Comparison of ENCODE assay signal across 34 cellular contexts in genomic region chrX:95382799-95383198, GRCh38.
DNase-seq lines count a peak whose midpoint lies in the region; ATAC-seq, FAIRE-seq and TF ChIP-seq lines count a peak whose summit lies in the region.
"Had no signal": no experiment of that assay in that cellular context is flagged by ENCODE, and none has a peak within 500 bp of the region (broad histone marks: within the 10 kb centered on the region; RNA-seq: fewer than 3 reads in every experiment).

No MANE protein-coding gene starts in this region.

- dilution Hi-C loops in keratinocyte (cut with MboI; ENCODE audit: extremely low pct_ligation_motif_present, low sequenced_read_pairs): no loop called here

- intact Hi-C loops in MCF 10A (cut with micrococcal nuclease) (no loop called here), breast epithelium (cut with DNase I; ENCODE audit: low total_unique reads) (no loop called here)

- peaks cover 11% of the 10 kb centered on the region for H3K27me3 Mint-ChIP-seq in MCF 10A (ENCODE audit: insufficient read depth, unreplicated experiment)
- H3K27me3 Mint-ChIP-seq: effector memory CD8-positive, alpha-beta T cell had no signal

- peak overlapping the region; percentile 41 for H3K27ac Mint-ChIP-seq in MCF 10A (ENCODE audit: low read depth, unreplicated experiment)
- H3K27ac Mint-ChIP-seq: CD8-positive, alpha-beta T cell; effector memory CD8-positive, alpha-beta T cell; T-helper 2 cell treated with Interferon-gamma antibody and Interleukin-4, amounts not matched to agents 5 μg/mL and 100 μg/mL, for 36 hours had no signal

- H3K9me1 ChIP-seq in keratinocyte (ENCODE audit: control insufficient read depth, extremely low read depth, insufficient read depth, low read length): no peaks in the 10 kb centered on the region

- no peaks in the 10 kb centered on the region for H4K20me1 ChIP-seq in keratinocyte (ENCODE audit: control insufficient read depth, extremely low read depth, insufficient read depth, low read length)

- H3K4me1 ChIP-seq in breast epithelium: no peaks in the 10 kb centered on the region
- peaks cover 10% of the 10 kb centered on the region for H3K4me1 ChIP-seq in RWPE2 (ENCODE audit: insufficient read depth, poor library complexity, severe bottlenecking)
- peaks cover 5% of the 10 kb centered on the region for H3K4me1 ChIP-seq in keratinocyte (ENCODE audit: control insufficient read depth, extremely low read depth, insufficient read depth, low read length)
- H3K4me1 ChIP-seq: ascending aorta, BE2C, esophagus muscularis mucosa, gastroesophageal sphincter, testis, vagina had no signal

- no peaks in the 10 kb centered on the region for H3K9me3 Mint-ChIP-seq in MCF 10A (ENCODE audit: unreplicated experiment)
- H3K9me3 Mint-ChIP-seq: CD8-positive, alpha-beta T cell had no signal

- H3K36me3 ChIP-seq in breast epithelium: no peaks in the 10 kb centered on the region
- no peaks in the 10 kb centered on the region for H3K36me3 ChIP-seq in RWPE2 (ENCODE audit: low read depth)
- H3K36me3 ChIP-seq in keratinocyte (ENCODE audit: control insufficient read depth in 2 of 2, extremely low read depth in 1 of 2, insufficient read depth in 2 of 2, low read length in 2 of 2): no peaks in the 10 kb centered on the region
- H3K36me3 ChIP-seq: ascending aorta, BE2C, esophagus muscularis mucosa, gastroesophageal sphincter, MG63, ovary, vagina had no signal

- DNase-seq in MCF 10A (ENCODE audit: unreplicated experiment) (peak; percentile 68), breast epithelium (ENCODE audit: low spot score in 2 of 2) (no peak), RWPE2 (ENCODE audit: low spot score) (no peak), keratinocyte (ENCODE audit: low read depth, low spot score) (peak; percentile 26), glomerular visceral epithelial cell (ENCODE audit: extremely low spot score) (no peak)
- DNase-seq: activated CD4-positive, alpha-beta T cell treated with anti-CD3 and anti-CD28 coated beads, Interleukin-2, amount 50 U/mL, for 48 hours; activated CD4-positive, CD25-positive, alpha-beta regulatory T cell treated with anti-CD3 and anti-CD28 coated beads, Interleukin-2, amount 50 U/mL, for 72 hours; activated T-cell treated with anti-CD3 and anti-CD28 coated beads, Interleukin-2, amount 50 U/mL, for 48 hours; BE2C; caudate nucleus; CD8-positive, alpha-beta T cell; effector memory CD8-positive, alpha-beta T cell; KG1; MG63; NCI-H1436 treated with DMSO at 0.1 percent for 48 hours; NCI-H524 treated with DMSO at 0.1 percent for 48 hours; ovary; SHP77 treated with DMSO at 0.1 percent for 48 hours; stimulated activated naive CD4-positive, alpha-beta T cell treated with Interleukin-2 at 50 U/mL for 16 hours; testis had no signal

- no peaks in the 10 kb centered on the region for H3K36me3 Mint-ChIP-seq in MCF 10A (ENCODE audit: insufficient read depth, unreplicated experiment)
- H3K36me3 Mint-ChIP-seq: CD8-positive, alpha-beta T cell had no signal

- H3K79me2 ChIP-seq in keratinocyte (ENCODE audit: control insufficient read depth, insufficient read depth, low read length): no peaks in the 10 kb centered on the region
- H3K79me2 ChIP-seq: hepatocyte had no signal

- BruUV-seq in MCF 10A (replicated peaks; lab: Mats Ljungman, UMichigan): no TSS peak

- H3K4me3 Mint-ChIP-seq in MCF 10A (ENCODE audit: unreplicated experiment): no peak overlapping the region
- H3K4me3 Mint-ChIP-seq: CD8-positive, alpha-beta T cell; effector memory CD8-positive, alpha-beta T cell; T-helper 2 cell treated with Interferon-gamma antibody and Interleukin-4, amounts not matched to agents 5 μg/mL and 100 μg/mL, for 36 hours had no signal

- no peak for TF ChIP-seq POLR2A in breast epithelium (IDR thresholded peaks at IDR 0.05)

- H3K4me3 ChIP-seq in breast epithelium (no peak overlapping the region), RWPE2 (ENCODE audit: severe bottlenecking) (no peak overlapping the region), keratinocyte (ENCODE audit: control insufficient read depth in 2 of 3, extremely low read depth in 1 of 3, insufficient read depth in 2 of 3, low read depth in 1 of 3, low read length in 3 of 3) (no peak overlapping the region)
- H3K4me3 ChIP-seq: ascending aorta, esophagus muscularis mucosa, gastroesophageal sphincter, hepatocyte, lung, MG63, ovary, skin epidermis, testis, vagina had no signal

- H3K9me3 ChIP-seq in breast epithelium: no peaks in the 10 kb centered on the region
- no peaks in the 10 kb centered on the region for H3K9me3 ChIP-seq in RWPE2 (ENCODE audit: severe bottlenecking)
- no peaks in the 10 kb centered on the region for H3K9me3 ChIP-seq in keratinocyte (ENCODE audit: control insufficient read depth, low read depth, low read length)
- H3K9me3 ChIP-seq: ascending aorta, BE2C, esophagus muscularis mucosa, gastroesophageal sphincter, MG63, ovary, testis, vagina had no signal

- H3K4me1 Mint-ChIP-seq in MCF 10A (ENCODE audit: insufficient read depth, unreplicated experiment): peaks cover 6% of the 10 kb centered on the region

- ATAC-seq in RWPE2 (ENCODE audit: low read depth): peak; percentile 71
- no peak for ATAC-seq in HG03439 (IDR thresholded peaks at IDR 0.05; ENCODE audit: unreplicated experiment)
- ATAC-seq in HG03469 (IDR thresholded peaks at IDR 0.05; ENCODE audit: unreplicated experiment): no peak
- ATAC-seq in GM19324 (IDR thresholded peaks at IDR 0.05; ENCODE audit: low FRiP score, unreplicated experiment): no peak
- ATAC-seq: CD8-positive, alpha-beta T cell; effector memory CD8-positive, alpha-beta T cell; gastroesophageal sphincter; Panc1 had no signal

- H3K27ac ChIP-seq in breast epithelium (no peak overlapping the region), RWPE2 (ENCODE audit: poor library complexity, severe bottlenecking) (peak overlapping the region; percentile 44), keratinocyte (ENCODE audit: control insufficient read depth, insufficient read depth, low read length) (peak overlapping the region; percentile 35)
- H3K27ac ChIP-seq: ascending aorta, esophagus muscularis mucosa, gastroesophageal sphincter, hepatocyte, ovary, testis, vagina had no signal

- FAIRE-seq in keratinocyte (lab: Jason Lieb, UNC): peak; percentile 61
- FAIRE-seq: GM12891, H54 had no signal

- POLR2A ChIA-PET in MCF 10A (lab: Yijun Ruan, JAX): interaction anchor here (0.6 to 1.8 kb wide), 3 partner anchors 32 to 312 kb away, joined by 3 to 5 read pairs (median 3); no protein-coding TSS in a partner anchor

- H3K27me3 ChIP-seq in breast epithelium: peaks cover 0 to 11% of the 10 kb centered on the region in 2 donors
- no peaks in the 10 kb centered on the region for H3K27me3 ChIP-seq in RWPE2 (ENCODE audit: insufficient read depth, poor library complexity, severe bottlenecking)
- H3K27me3 ChIP-seq in keratinocyte (ENCODE audit: control insufficient read depth, extremely low read depth, insufficient read depth, low read length): no peaks in the 10 kb centered on the region
- H3K27me3 ChIP-seq: ascending aorta, BE2C, esophagus muscularis mucosa, gastroesophageal sphincter, hepatocyte, MG63, ovary, testis, vagina had no signal

- no peak for TF ChIP-seq CTCF in MCF 10A (IDR thresholded peaks at IDR 0.05; ENCODE audit: unreplicated experiment)
- no peak for TF ChIP-seq CTCF in breast epithelium (IDR thresholded peaks at IDR 0.05)
- no peak for TF ChIP-seq CTCF in RWPE2 (IDR thresholded peaks at IDR 0.05; ENCODE audit: poor library complexity, severe bottlenecking)
- TF ChIP-seq CTCF in keratinocyte (optimal IDR thresholded peaks at IDR 0.05 in 1 of 3, IDR thresholded peaks at IDR 0.05 in 1 of 3, conservative IDR thresholded peaks at IDR 0.05 in 1 of 3; ENCODE audit: extremely low read depth in 1 of 3, insufficient read depth in 2 of 3, low read length in 3 of 3): no peak

- no peak overlapping the region for H3K9ac ChIP-seq in keratinocyte (ENCODE audit: control insufficient read depth, extremely low read depth, insufficient read depth, low read length)

- H2AFZ ChIP-seq in keratinocyte (ENCODE audit: control insufficient read depth, low read length): no peak overlapping the region
- H2AFZ ChIP-seq: hepatocyte had no signal

- peak overlapping the region; percentile 19 for H3K4me2 ChIP-seq in keratinocyte (ENCODE audit: control insufficient read depth, extremely low read depth, insufficient read depth, low read depth, low read length)
- H3K4me2 ChIP-seq: hepatocyte had no signal

- CTCF ChIA-PET in MCF 10A (lab: Yijun Ruan, JAX): interaction anchor here (0.6 to 0.8 kb wide), 2 partner anchors 31 to 144 kb away, joined by 3 read pairs; no protein-coding TSS in a partner anchor

Comparison
In these comparisons a context has a peak if more than half of its experiments do, and no peak if none do; other contexts are left out.
1. DNase-seq: peak in MCF 10A (single experiment) and keratinocyte (single experiment); none in breast epithelium (0 of 2), RWPE2 (single experiment) and glomerular visceral epithelial cell (single experiment).
2. H3K27ac ChIP-seq: peak in RWPE2 (single experiment) and keratinocyte (single experiment); none in breast epithelium (0 of 2).